Comparison of ENCODE assay signal across 18 cellular contexts in the genomic region with DNA sequence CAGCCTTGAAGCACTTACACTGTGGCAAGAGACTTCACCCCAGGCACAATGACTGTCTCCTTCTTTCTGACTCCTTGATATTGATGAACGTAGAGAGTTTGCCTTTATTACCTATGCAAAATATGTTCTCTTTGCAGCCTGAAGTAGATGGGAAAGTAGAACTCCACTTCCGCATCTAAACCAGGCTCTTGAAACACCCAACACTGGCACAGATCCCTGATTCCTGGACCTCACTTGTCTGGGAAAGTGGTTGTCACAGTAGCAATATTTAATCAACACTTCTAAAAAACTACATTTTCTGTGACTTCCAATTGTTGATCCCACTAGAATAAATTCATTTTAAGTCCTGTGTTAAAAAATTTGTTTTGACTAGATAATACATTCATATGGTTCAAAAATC.
DNase-seq lines count a peak whose midpoint lies in the region; ATAC-seq and TF ChIP-seq lines count a peak whose summit lies in the region.
"Had no signal": no experiment of that assay in that cellular context is flagged by ENCODE, and none has a peak within 500 bp of the region (broad histone marks: within the 10 kb centered on the region; RNA-seq: fewer than 3 reads in every experiment).

No MANE protein-coding gene starts in this region.

- H3K27ac ChIP-seq in C4-2B = peak overlapping the region; percentile 99
- no peak overlapping the region for H3K27ac ChIP-seq in left lung
- peak overlapping the region; percentile 44 for H3K27ac ChIP-seq in temporal lobe (ENCODE audit: low read depth, low read length)
- H3K27ac ChIP-seq: A549, GM23248, HL-60 had no signal

- peaks cover 9% of the 10 kb centered on the region for H3K4me1 Mint-ChIP-seq in T-helper 17 cell

- peak overlapping the region; percentile 37 for H3K27ac Mint-ChIP-seq in T-helper 17 cell
- H3K27ac Mint-ChIP-seq: CD8-positive, alpha-beta memory T cell had no signal

- H3K4me3 ChIP-seq in left lung = no peak overlapping the region
- H3K4me3 ChIP-seq: A549, GM23248, K562 had no signal

- H3K27me3 ChIP-seq in left lung = no peaks in the 10 kb centered on the region
- H3K27me3 ChIP-seq: BE2C had no signal

- H3K36me3 ChIP-seq in left lung = peaks cover 0 to 4% of the 10 kb centered on the region in 2 donors
- H3K36me3 ChIP-seq: BE2C had no signal

- intact Hi-C loops in left lung (cut with DNase I) = no loop called here

- H3K4me3 Mint-ChIP-seq in T-helper 17 cell = no peak overlapping the region
- H3K4me3 Mint-ChIP-seq: CD8-positive, alpha-beta memory T cell had no signal

- H3K9me3 ChIP-seq in T-helper 17 cell (ENCODE audit: control insufficient read depth, low read length, poor library complexity, severe bottlenecking) (no peaks in the 10 kb centered on the region), left lung (no peaks in the 10 kb centered on the region)
- H3K9me3 ChIP-seq: A549, BE2C, Caco-2 had no signal

- H3K27me3 Mint-ChIP-seq in T-helper 17 cell = no peaks in the 10 kb centered on the region
- H3K27me3 Mint-ChIP-seq: CD8-positive, alpha-beta memory T cell had no signal

- no peaks in the 10 kb centered on the region for H3K4me1 ChIP-seq in left lung
- H3K4me1 ChIP-seq: BE2C had no signal

- H3K36me3 Mint-ChIP-seq in T-helper 17 cell (ENCODE audit: low read depth) = peaks cover 6% of the 10 kb centered on the region

- DNase-seq in T-helper 17 cell = no peak
- no peak for DNase-seq in left lung
- DNase-seq in NOMO-1 treated with DMSO at 0.1 percent for 48 hours (lab: John Stamatoyannopoulos, UW; ENCODE audit: unreplicated experiment) = no peak
- no peak for DNase-seq in GF-D8 (lab: John Stamatoyannopoulos, UW)
- DNase-seq: BE2C; Caco-2; CD8-positive, alpha-beta memory T cell; DND-41; GDM1; GM23248; H7 had no signal

- no peak for ATAC-seq in T-helper 17 cell
- peak; percentile 65 for ATAC-seq in left lung
- ATAC-seq in GM21576 (IDR thresholded peaks at IDR 0.05; ENCODE audit: unreplicated experiment) = no peak
- ATAC-seq in HG03025 (IDR thresholded peaks at IDR 0.05; ENCODE audit: low FRiP score, unreplicated experiment) = no peak
- ATAC-seq: A549, K562 had no signal

- TF ChIP-seq CTCF in C4-2B (conservative IDR thresholded peaks at IDR 0.05) (no peak), left lung (IDR thresholded peaks at IDR 0.05) (no peak)

Comparison
In these comparisons a context has a peak if more than half of its experiments do, and no peak if none do; other contexts are left out.
1. H3K27ac ChIP-seq: peak in C4-2B (single experiment) and temporal lobe (single experiment); none in left lung (0 of 2).